Comparison of ENCODE assay signal across 10 cellular contexts in the genomic region with DNA sequence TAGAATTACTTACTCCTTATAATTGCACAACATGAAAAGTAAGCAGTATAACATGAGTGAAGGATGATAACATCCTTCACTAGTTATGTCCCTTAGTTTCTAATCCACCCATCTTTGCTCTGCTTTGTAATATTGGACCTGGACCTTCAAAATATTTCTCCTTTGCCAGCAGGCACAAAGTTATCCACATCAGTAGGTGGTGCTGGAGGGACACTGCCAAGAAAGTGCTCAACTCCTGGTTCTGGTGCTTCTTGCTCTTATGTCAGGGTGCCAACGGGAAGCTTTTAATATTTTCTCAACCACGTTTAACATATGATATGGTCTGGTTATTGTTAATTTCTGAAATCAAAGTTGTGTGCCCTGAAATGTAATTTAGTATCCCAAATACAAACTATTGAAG. TPM values are rescaled to one million over a fixed set of nuclear protein-coding genes. Genes with fewer than 3 reads are reported as not detected.
DNase-seq lines count a peak whose midpoint lies in the region; ATAC-seq, FAIRE-seq and TF ChIP-seq lines count a peak whose summit lies in the region.
"Had no signal": no experiment of that assay in that cellular context is flagged by ENCODE, and none has a peak within 500 bp of the region (broad histone marks: within the 10 kb centered on the region; RNA-seq: fewer than 3 reads in every experiment).

No MANE protein-coding gene starts in this region.

- no peak for TF ChIP-seq EP300 in A549 (IDR thresholded peaks at IDR 0.05)

- H3K9me3 ChIP-seq in A549, result no peaks in the 10 kb centered on the region

- no peak overlapping the region for H3K27ac ChIP-seq in A549
- H3K27ac ChIP-seq: parathyroid adenoma had no signal

- peak; percentile 80 for FAIRE-seq in A549 (lab: Jason Lieb, UNC)

- H3K4me2 ChIP-seq in A549, result no peak overlapping the region

- ATAC-seq in A549 (peak; percentile 60 to 64; a peak in 3 of 6 replicates), HG03354 (IDR thresholded peaks at IDR 0.05; ENCODE audit: poor library complexity, severe bottlenecking, unreplicated experiment) (no peak), HG03521 (IDR thresholded peaks at IDR 0.05; ENCODE audit: unreplicated experiment) (no peak)

- POLR2A ChIA-PET in A549 (lab: Yijun Ruan, JAX), result no interaction called here

- WGBS in A549 (ENCODE audit: missing lambda C conversion rate), result 44% methylated on average over 2 of the region's 2 CpGs

- CTCF ChIA-PET in A549 (lab: Yijun Ruan, JAX), result interaction anchor here (0.6 to 1.8 kb wide), 14 partner anchors 26 to 852 kb away, joined by 3 to 9 read pairs (median 4); a partner anchor contains a TSS

- DNase-seq in A549 (ENCODE audit: low read depth in 1 of 2, low spot score in 1 of 2) (peak in 1 of 2 experiments; percentile 43), GM12865 (ENCODE audit: low read depth) (peak; percentile 12), RKO (ENCODE audit: low spot score) (peak; percentile 48), fibroblast of villous mesenchyme (ENCODE audit: low read depth) (peak; percentile 36), UCSD-AML1 (lab: John Stamatoyannopoulos, UW; ENCODE audit: unreplicated experiment) (no peak), ecto neural progenitor cell (ENCODE audit: low spot score) (no peak)
- DNase-seq: DMS79 treated with DMSO at 0.1 percent for 48 hours had no signal

- peak; percentile 50 to 55 for TF ChIP-seq RAD21 in A549 (conservative IDR thresholded peaks at IDR 0.05 in 1 of 2, IDR thresholded peaks at IDR 0.05 in 1 of 2)

- TF ChIP-seq CTCF in A549 (IDR thresholded peaks at IDR 0.05) (peak; percentile 42), GM12865 (IDR thresholded peaks at IDR 0.05; ENCODE audit: insufficient read depth, low read depth, low read length, missing control alignments) (peak; percentile 29), fibroblast of villous mesenchyme (IDR thresholded peaks at IDR 0.05; ENCODE audit: insufficient read depth, low read depth, low read length) (peak; percentile 52)

- no peak overlapping the region for H3K4me3 ChIP-seq in A549
- no peak overlapping the region for H3K4me3 ChIP-seq in GM12865 (ENCODE audit: low read depth, low read length)
- no peak overlapping the region for H3K4me3 ChIP-seq in fibroblast of villous mesenchyme (ENCODE audit: low read depth, low read length)

- TF ChIP-seq POLR2A in A549 (IDR thresholded peaks at IDR 0.05; ENCODE audit: low read length), result no peak

- H3K4me1 ChIP-seq in A549, result no peaks in the 10 kb centered on the region
- H3K4me1 ChIP-seq: parathyroid adenoma had no signal

TF ChIP-seq in A549, 52 proteins besides CTCF, POLR2A, EP300 and RAD21:
- TF ChIP-seq SREBF2 (IDR thresholded peaks at IDR 0.05), result no peak
- peak; percentile 25; the same call in 2 of the 3 replicates for TF ChIP-seq SMC3 (IDR thresholded peaks at IDR 0.05)
TF ChIP-seq in A549: peak in this region for 1.

RNA-seq across cellular contexts. Expression of a gene that starts 49.1 kb away (rescaled TPM):
- 83.5 and 87.4 TPM in 2 replicates for polyA plus RNA-seq in A549 (2011; rRNA removed)
- polyA plus RNA-seq in A549 (2012; cell fraction: cytosol; rRNA removed), result 29.9 and 39.7 TPM in 2 replicates
- polyA plus RNA-seq in A549 (2012; cell fraction: nucleus; rRNA removed), result 54.1 and 72.1 TPM in 2 replicates
- 43.6 to 54.4 TPM (median 52.6 TPM) in 3 replicates for polyA plus RNA-seq in A549 (2017; fragmentation: RNase III; extraction: RNeasy Plus Mini Kit Qiagen cat#74134 plus additional on column Dnase treatment)
- polyA minus RNA-seq in A549 (2011; rRNA and poly(A)+ RNA removed), result 84.9 and 89.9 TPM in 2 replicates
- 123 and 186 TPM in 2 replicates for total RNA-seq in fibroblast of villous mesenchyme

Comparison
In these comparisons a context has a peak if more than half of its experiments do, and no peak if none do; other contexts are left out.
1. ATAC-seq: peak in A549 (2 of 2); none in HG03354 (single experiment) and HG03521 (single experiment).
2. DNase-seq: peak in GM12865 (single experiment), RKO (single experiment) and fibroblast of villous mesenchyme (single experiment); none in UCSD-AML1 (single experiment) and ecto neural progenitor cell (single experiment).
3. Peak in every context shown above with its lines, with median percentiles within 50 percentile points of each other: CTCF ChIP-seq.